ENCODE assay signal across 10 cellular contexts in genomic region chr20:21520702-21521595, GRCh38. TPM values are rescaled to one million over a fixed set of nuclear protein-coding genes. Genes with fewer than 3 reads are reported as not detected.
DNase-seq lines count a peak whose midpoint lies in the region; ATAC-seq lines count a peak whose summit lies in the region.
"Had no signal": no experiment of that assay in that cellular context is flagged by ENCODE, and none has a peak within 500 bp of the region (broad histone marks: within the 10 kb centered on the region; RNA-seq: fewer than 3 reads in every experiment).

No MANE protein-coding gene starts in this region.

- ATAC-seq in CD4-positive, CD25-positive, alpha-beta regulatory T cell (ENCODE audit: low read depth in 2 of 2), result no peak
- no peak for ATAC-seq in HG03460 (IDR thresholded peaks at IDR 0.05; ENCODE audit: unreplicated experiment)

- H3K27ac Mint-ChIP-seq in CD4-positive, CD25-positive, alpha-beta regulatory T cell, result peak overlapping the region in 2 of 3 donors; percentile 52 to 56
- H3K27ac Mint-ChIP-seq in activated naive CD8-positive, alpha-beta T cell, result peak overlapping the region; percentile 72

- H3K9me2 ChIP-seq in GM23248 (ENCODE audit: insufficient read depth), result no peaks in the 10 kb centered on the region

- peaks cover 48% of the 10 kb centered on the region for H3K4me1 ChIP-seq in CD4-positive, CD25-positive, alpha-beta regulatory T cell (ENCODE audit: control insufficient read depth, insufficient read depth, low read length, poor library complexity, severe bottlenecking)
- no peaks in the 10 kb centered on the region for H3K4me1 ChIP-seq in GM23248 (ENCODE audit: insufficient read depth)

- H3K4me2 ChIP-seq in GM23248 (ENCODE audit: unreplicated experiment), result peak overlapping the region; percentile 58

- peaks cover 46% of the 10 kb centered on the region for H3K27me3 ChIP-seq in CD4-positive, CD25-positive, alpha-beta regulatory T cell (ENCODE audit: control insufficient read depth, insufficient read depth, low read length)
- H3K27me3 ChIP-seq in GM23248 (replicated peaks; ENCODE audit: insufficient read depth), result peaks cover 97% of the 10 kb centered on the region

- no peak for DNase-seq in CD4-positive, CD25-positive, alpha-beta regulatory T cell
- DNase-seq in GM23248 (peak; percentile 61), kidney tubule cell (ENCODE audit: low spot score) (peak; percentile 20), SK-N-DZ (ENCODE audit: low spot score) (no peak), NCI-H1694 treated with DMSO at 0.1 percent for 48 hours (lab: John Stamatoyannopoulos, UW) (no peak), GF-D8 (lab: John Stamatoyannopoulos, UW) (no peak)

- H3K9me3 ChIP-seq in CD4-positive, CD25-positive, alpha-beta regulatory T cell (ENCODE audit: control insufficient read depth in 2 of 2, low read length in 2 of 2), result no peaks in the 10 kb centered on the region
- H3K9me3 ChIP-seq in GM23248 (ENCODE audit: low read depth), result no peaks in the 10 kb centered on the region

- H2AFZ ChIP-seq in GM23248, result peak overlapping the region; percentile 10; the same call in 1 of the 2 replicates

- H3K4me3 Mint-ChIP-seq in CD4-positive, CD25-positive, alpha-beta regulatory T cell, result peak overlapping the region; percentile 16 to 79 (median 50)
- peak overlapping the region; percentile 30 for H3K4me3 Mint-ChIP-seq in activated naive CD8-positive, alpha-beta T cell

- in situ Hi-C loops in GM23248 (cut with MboI), result no loop called here

- H3K36me3 Mint-ChIP-seq in CD4-positive, CD25-positive, alpha-beta regulatory T cell, result no peaks in the 10 kb centered on the region
- no peaks in the 10 kb centered on the region for H3K36me3 Mint-ChIP-seq in activated naive CD8-positive, alpha-beta T cell

- no peak overlapping the region for H3K9ac ChIP-seq in GM23248

- WGBS in GM23248 (ENCODE audit: low coverage in 1 of 2, low lambda C conversion rate in 2 of 2, missing lambda C conversion rate in 2 of 2), 2 experiments, result 2 to 4% methylated on average over 48 to 53 of the region's 53 CpGs

- no peak overlapping the region for H3K27ac ChIP-seq in CD4-positive, CD25-positive, alpha-beta regulatory T cell (ENCODE audit: insufficient read depth, low read length, poor library complexity, severe bottlenecking)
- no peak overlapping the region for H3K27ac ChIP-seq in GM23248
- H3K27ac ChIP-seq: coronary artery had no signal

- peaks cover 0 to 10% (median 0%) of the 10 kb centered on the region in 7 donors for H3K9me3 Mint-ChIP-seq in CD4-positive, CD25-positive, alpha-beta regulatory T cell
- no peaks in the 10 kb centered on the region for H3K9me3 Mint-ChIP-seq in activated naive CD8-positive, alpha-beta T cell (ENCODE audit: low read depth)

- no peaks in the 10 kb centered on the region for H3K79me2 ChIP-seq in GM23248 (ENCODE audit: insufficient read depth)

- H3K4me3 ChIP-seq in CD4-positive, CD25-positive, alpha-beta regulatory T cell (ENCODE audit: low read depth, low read length), result no peak overlapping the region
- H3K4me3 ChIP-seq in GM23248, result peak overlapping the region; percentile 44; the same call in 1 of the 2 replicates

- no peaks in the 10 kb centered on the region for H3K36me3 ChIP-seq in CD4-positive, CD25-positive, alpha-beta regulatory T cell (ENCODE audit: control insufficient read depth, insufficient read depth, low read length)
- no peaks in the 10 kb centered on the region for H3K36me3 ChIP-seq in GM23248 (ENCODE audit: low read depth)

- no peaks in the 10 kb centered on the region for H3F3A ChIP-seq in GM23248 (ENCODE audit: insufficient read depth)

- peaks cover 91% of the 10 kb centered on the region for H3K27me3 Mint-ChIP-seq in CD4-positive, CD25-positive, alpha-beta regulatory T cell
- H3K27me3 Mint-ChIP-seq in activated naive CD8-positive, alpha-beta T cell, result peaks cover 65% of the 10 kb centered on the region

- H3K4me1 Mint-ChIP-seq in CD4-positive, CD25-positive, alpha-beta regulatory T cell, result peaks cover 0 to 61% (median 34%) of the 10 kb centered on the region in 4 donors
- peaks cover 35% of the 10 kb centered on the region for H3K4me1 Mint-ChIP-seq in activated naive CD8-positive, alpha-beta T cell (ENCODE audit: low read depth)

- no peaks in the 10 kb centered on the region for H4K20me1 ChIP-seq in GM23248 (ENCODE audit: insufficient read depth)

RNA-seq across cellular contexts. Expression of gene NKX2-2, which starts 7.1 kb away (rescaled TPM):
- not detected for total RNA-seq in CD4-positive, CD25-positive, alpha-beta regulatory T cell
- not detected for polyA plus RNA-seq in CD4-positive, CD25-positive, alpha-beta regulatory T cell
- not detected in 2 replicates for total RNA-seq in GM23248 (2014; rRNA removed; shearing (Covaris generic))
- not detected in 2 replicates for polyA plus RNA-seq in GM23248 (2016; fragmentation: Nextera tagmentation; extraction: Ambion mirVana)
- polyA plus RNA-seq in SK-N-DZ (2014; cell fraction: cytosol; rRNA removed), result not detected in 2 replicates
- not detected in 2 replicates for polyA plus RNA-seq in SK-N-DZ (2014; cell fraction: nucleus; rRNA removed)
- total RNA-seq: LHCN-M2 had no signal

Comparison
In these comparisons a context has a peak if more than half of its experiments do, and no peak if none do; other contexts are left out.
1. DNase-seq: peak in GM23248 (single experiment) and kidney tubule cell (single experiment); none in CD4-positive, CD25-positive, alpha-beta regulatory T cell (0 of 3), SK-N-DZ (single experiment), NCI-H1694 treated with DMSO at 0.1 percent for 48 hours (single experiment) and GF-D8 (single experiment).